Comparison of ENCODE assay signal across 15 cellular contexts in genomic region chr7:88042157-88042556, GRCh38.
A peak's percentile ranks its signal among the peaks of the same experiment; 100 is the strongest.
DNase-seq lines count a peak whose midpoint lies in the region; ATAC-seq, FAIRE-seq and TF ChIP-seq lines count a peak whose summit lies in the region.
"Had no signal": no experiment of that assay in that cellular context is flagged by ENCODE, and none has a peak within 500 bp of the region (broad histone marks: within the 10 kb centered on the region; RNA-seq: fewer than 3 reads in every experiment).

No MANE protein-coding gene starts in this region.

- no peak overlapping the region for H3K27ac Mint-ChIP-seq in T-helper 2 cell treated with Interferon-gamma antibody and Interleukin-4, amounts not matched to agents 5 μg/mL and 100 μg/mL, for 36 hours
- no peak overlapping the region for H3K27ac Mint-ChIP-seq in activated naive CD4-positive, alpha-beta T cell treated with anti-CD3 and anti-CD28 coated beads, Interleukin-2, amount 50 U/mL, for 72 hours
- H3K27ac Mint-ChIP-seq: progenitor cell of endocrine pancreas, WTC11 had no signal

- peak; percentile 41 for ATAC-seq in GM18868 (IDR thresholded peaks at IDR 0.05; ENCODE audit: unreplicated experiment)
- peak; percentile 49 for ATAC-seq in HG02798 (IDR thresholded peaks at IDR 0.05; ENCODE audit: poor library complexity, unreplicated experiment)
- ATAC-seq in activated naive CD4-positive, alpha-beta T cell treated with anti-CD3 and anti-CD28 coated beads, Interleukin-2, amount 50 U/mL, for 72 hours, result no peak
- ATAC-seq in HG02588 (IDR thresholded peaks at IDR 0.05; ENCODE audit: unreplicated experiment), result no peak
- no peak for ATAC-seq in GM18520 (IDR thresholded peaks at IDR 0.05; ENCODE audit: unreplicated experiment)
- ATAC-seq: left lung, WTC11 had no signal

- H3K4me3 Mint-ChIP-seq in T-helper 2 cell treated with Interferon-gamma antibody and Interleukin-4, amounts not matched to agents 5 μg/mL and 100 μg/mL, for 36 hours, result peak overlapping the region; percentile 27
- H3K4me3 Mint-ChIP-seq: WTC11 had no signal

- H3K9me3 Mint-ChIP-seq in T-helper 2 cell treated with Interferon-gamma antibody and Interleukin-4, amounts not matched to agents 5 μg/mL and 100 μg/mL, for 36 hours, result no peaks in the 10 kb centered on the region
- no peaks in the 10 kb centered on the region for H3K9me3 Mint-ChIP-seq in activated naive CD4-positive, alpha-beta T cell treated with anti-CD3 and anti-CD28 coated beads, Interleukin-2, amount 50 U/mL, for 72 hours
- H3K9me3 Mint-ChIP-seq: WTC11 had no signal

- no peaks in the 10 kb centered on the region for H3K27me3 Mint-ChIP-seq in T-helper 2 cell treated with Interferon-gamma antibody and Interleukin-4, amounts not matched to agents 5 μg/mL and 100 μg/mL, for 36 hours (ENCODE audit: low read depth)
- H3K27me3 Mint-ChIP-seq: progenitor cell of endocrine pancreas had no signal

- peak; percentile 40 for FAIRE-seq in GM12892 (lab: Jason Lieb, UNC)
- FAIRE-seq: H54 had no signal

- H3K36me3 Mint-ChIP-seq in T-helper 2 cell treated with Interferon-gamma antibody and Interleukin-4, amounts not matched to agents 5 μg/mL and 100 μg/mL, for 36 hours (ENCODE audit: low read depth), result no peaks in the 10 kb centered on the region
- H3K36me3 Mint-ChIP-seq in activated naive CD4-positive, alpha-beta T cell treated with anti-CD3 and anti-CD28 coated beads, Interleukin-2, amount 50 U/mL, for 72 hours, result no peaks in the 10 kb centered on the region
- H3K36me3 Mint-ChIP-seq: WTC11 had no signal

- TF ChIP-seq POLR2A in GM12892 (IDR thresholded peaks at IDR 0.05; ENCODE audit: low read depth, low read length), result no peak

- no peak for DNase-seq in GM12892 (ENCODE audit: insufficient read length)
- no peak for DNase-seq in T-helper 2 cell treated with Interferon-gamma antibody and Interleukin-4, amounts not matched to agents 5 μg/mL and 100 μg/mL, for 36 hours (ENCODE audit: low spot score)
- DNase-seq in activated naive CD4-positive, alpha-beta T cell treated with anti-CD3 and anti-CD28 coated beads, Interleukin-2, amount 50 U/mL, for 72 hours (ENCODE audit: low spot score in 2 of 2), result no peak
- no peak for DNase-seq in activated effector memory CD4-positive, alpha-beta T cell treated with Interleukin-2 at 50 U/mL for 16 hours
- DNase-seq: activated naive CD4-positive, alpha-beta T cell treated with anti-CD3 and anti-CD28 coated beads, Interleukin-2, amount 50 U/mL, for 16 hours; effector CD4-positive, alpha-beta T cell; left lung; NCI-H1694 had no signal

- H3K4me1 Mint-ChIP-seq in T-helper 2 cell treated with Interferon-gamma antibody and Interleukin-4, amounts not matched to agents 5 μg/mL and 100 μg/mL, for 36 hours (ENCODE audit: low read depth), result peaks cover 16% of the 10 kb centered on the region
- H3K4me1 Mint-ChIP-seq: WTC11 had no signal

Comparison
In these comparisons a context has a peak if more than half of its experiments do, and no peak if none do; other contexts are left out.
1. ATAC-seq: peak in GM18868 (single experiment) and HG02798 (single experiment); none in activated naive CD4-positive, alpha-beta T cell treated with anti-CD3 and anti-CD28 coated beads, Interleukin-2, amount 50 U/mL, for 72 hours (0 of 2), HG02588 (single experiment) and GM18520 (single experiment).